23 cellular contexts compared by ENCODE assay signal in the genomic region with DNA sequence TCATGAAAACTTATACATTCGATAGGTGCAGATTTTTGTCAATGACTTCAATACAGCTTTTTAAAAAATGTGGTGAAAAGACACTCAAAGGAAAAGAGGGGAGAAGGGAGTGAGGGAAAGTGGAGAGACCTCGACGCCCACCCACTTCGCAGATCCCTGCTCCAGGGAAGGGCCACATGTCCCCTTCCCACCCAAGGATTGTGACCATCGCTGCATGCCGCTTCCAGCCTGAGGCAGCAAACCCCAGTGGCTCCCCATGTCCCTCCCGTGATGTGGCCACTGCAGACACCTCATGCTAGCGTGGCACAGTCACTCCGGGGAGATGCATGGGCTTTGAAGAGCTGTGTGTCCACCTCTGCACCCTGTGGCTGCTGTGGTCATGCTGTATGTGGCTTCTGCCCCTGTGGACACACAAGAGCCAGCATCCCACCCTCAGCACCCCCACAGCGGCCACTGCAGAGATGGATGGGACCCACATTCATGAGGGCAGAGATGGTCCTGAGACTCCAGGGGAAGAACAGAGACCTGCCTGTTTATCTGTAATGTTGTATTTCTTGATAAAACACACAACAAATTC.
"Had no signal": no experiment of that assay in that cellular context is flagged by ENCODE, and none has a peak within 500 bp of the region (broad histone marks: within the 10 kb centered on the region; RNA-seq: fewer than 3 reads in every experiment).

No MANE protein-coding gene starts in this region.

- H3K36me3 ChIP-seq: SJSA1 had no signal

- H3K4me3 ChIP-seq: K562, SJSA1, SK-N-MC had no signal

- H3K27me3 ChIP-seq: SJSA1 had no signal

- H3K27ac Mint-ChIP-seq: IgD-negative memory B cell had no signal

- ATAC-seq: HepG2, K562 had no signal

- H3K9ac ChIP-seq: KMS-11 had no signal

- H3K27ac ChIP-seq: KMS-11, SJSA1, SK-N-MC had no signal

- H3K36me3 Mint-ChIP-seq: IgD-negative memory B cell had no signal

- FAIRE-seq: HepG2, K562, RCC 7860 had no signal

- H3K4me2 ChIP-seq: KMS-11 had no signal

- H3K4me1 ChIP-seq: SJSA1 had no signal

- DNase-seq: Kasumi-1, MM.1S, NCI-H1092 treated with DMSO at 0.1 percent for 48 hours, NCI-H1436, NCI-H187, NCI-H2029, NCI-H2081 treated with DMSO at 0.1 percent for 48 hours, NCI-H2171, NCI-H226, NCI-H510A, NCI-H524 treated with DMSO at 0.1 percent for 48 hours, NCI-H69, NCI-H774, Right ventricle myocardium superior, RPMI8226, SIG-M5 had no signal

- H3K27me3 Mint-ChIP-seq: IgD-negative memory B cell had no signal
